Comparison of ENCODE assay signal across 8 cellular contexts in genomic region chr16:4288148-4288921, GRCh38. TPM values are rescaled to one million over a fixed set of nuclear protein-coding genes. Genes with fewer than 3 reads are reported as not detected.
DNase-seq lines count a peak whose midpoint lies in the region; ATAC-seq and TF ChIP-seq lines count a peak whose summit lies in the region.

No MANE protein-coding gene starts in this region.

- H3K36me3 ChIP-seq in IMR-90 (ENCODE audit: control insufficient read depth, insufficient read depth, low read length) = no peaks in the 10 kb centered on the region
- H3K36me3 ChIP-seq in hepatocyte (replicated peaks; ENCODE audit: insufficient read depth, low read depth) = no peaks in the 10 kb centered on the region

- dilution Hi-C loops in IMR-90 (cut with HindIII; ENCODE audit: low sequenced_read_pairs, unreplicated experiment) = no loop called here

- H2AK5ac ChIP-seq in IMR-90 (ENCODE audit: low read depth, low read length) = peak overlapping the region; percentile 65

- H3K4me1 ChIP-seq in IMR-90 (ENCODE audit: control insufficient read depth, insufficient read depth, low read length) (peaks cover 14% of the 10 kb centered on the region), hepatocyte (ENCODE audit: insufficient read depth) (peaks cover 8% of the 10 kb centered on the region)

- peak; percentile 62 for TF ChIP-seq RAD21 in IMR-90 (IDR thresholded peaks at IDR 0.05; ENCODE audit: low read length)

- in situ Hi-C loops in IMR-90 (cut with MboI; ENCODE audit: low sequenced_read_pairs) = no loop called here

- H4K5ac ChIP-seq in IMR-90 (ENCODE audit: low read depth, low read length) = no peak overlapping the region

- peaks cover 3% of the 10 kb centered on the region; the same call in 1 of the 2 replicates for H3K9me1 ChIP-seq in IMR-90 (ENCODE audit: insufficient read depth, low read length)

- no peak overlapping the region for H3K4me3 Mint-ChIP-seq in T-helper 17 cell

- peak overlapping the region; percentile 80; the same call in 1 of the 2 replicates for H2BK20ac ChIP-seq in IMR-90 (ENCODE audit: low read depth, low read length)

- H3K27me3 Mint-ChIP-seq in T-helper 17 cell = peaks cover 34% of the 10 kb centered on the region

- BruUV-seq in IMR-90 (replicated peaks; lab: Mats Ljungman, UMichigan) = no TSS peak

- peak overlapping the region; percentile 51; the same call in 1 of the 2 replicates for H3K4me2 ChIP-seq in IMR-90 (ENCODE audit: low read depth, low read length)
- H3K4me2 ChIP-seq in hepatocyte = peak overlapping the region; percentile 60

- H4K8ac ChIP-seq in IMR-90 (ENCODE audit: low read depth in 2 of 2, low read length in 2 of 2) = peak overlapping the region in 1 of 2 experiments; percentile 45; a peak in 1 of 4 replicates

- H3K4me3 ChIP-seq in IMR-90 (ENCODE audit: insufficient read depth, low read depth, low read length) (no peak overlapping the region), hepatocyte (no peak overlapping the region)

- H3K27me3 ChIP-seq in IMR-90 (ENCODE audit: control insufficient read depth, insufficient read depth, low read length) = no peaks in the 10 kb centered on the region
- no peaks in the 10 kb centered on the region for H3K27me3 ChIP-seq in hepatocyte

- no peaks in the 10 kb centered on the region for H4K20me1 ChIP-seq in IMR-90 (ENCODE audit: insufficient read depth, low read length)
- no peaks in the 10 kb centered on the region for H4K20me1 ChIP-seq in hepatocyte (ENCODE audit: insufficient read depth, poor library complexity, severe bottlenecking)

- H2AK9ac ChIP-seq in IMR-90 (replicated peaks; ENCODE audit: low read depth, low read length, poor library complexity) = peak overlapping the region; percentile 80

- H3K4me1 Mint-ChIP-seq in T-helper 17 cell = peaks cover 14% of the 10 kb centered on the region

- H3K9me2 ChIP-seq in hepatocyte (replicated peaks; ENCODE audit: insufficient read depth) = no peaks in the 10 kb centered on the region

- H2AFZ ChIP-seq in IMR-90 (replicated peaks; ENCODE audit: low read length, poor library complexity) = peak overlapping the region; percentile 83
- H2AFZ ChIP-seq in hepatocyte = no peak overlapping the region

- intact Hi-C loops in IMR-90 (cut with micrococcal nuclease) = loop anchor here (2.0 kb wide), 1 partner anchor 40 kb away; no protein-coding TSS in a partner anchor

- no peak overlapping the region for H3K23ac ChIP-seq in IMR-90 (ENCODE audit: low read depth, low read length)

- no peak overlapping the region for H2BK5ac ChIP-seq in IMR-90 (ENCODE audit: low read depth, low read length, poor library complexity, severe bottlenecking)

- POLR2A ChIA-PET in IMR-90 (lab: Charles Lee; ENCODE audit: unreplicated experiment) = no interaction called here

- H3K36me3 Mint-ChIP-seq in T-helper 17 cell (ENCODE audit: low read depth) = peaks cover 3% of the 10 kb centered on the region

- peak; percentile 80 for ATAC-seq in GM18907 (IDR thresholded peaks at IDR 0.05; ENCODE audit: unreplicated experiment)
- peak; percentile 77 for ATAC-seq in IMR-90 (ENCODE audit: low read depth)
- ATAC-seq in T-helper 17 cell = peak; percentile 98

- CTCF ChIA-PET in IMR-90 (lab: Yijun Ruan, JAX) = interaction anchor here (0.6 to 1.4 kb wide), 5 partner anchors 9 to 405 kb away, joined by 3 to 7 read pairs (median 3); no protein-coding TSS in a partner anchor

- H2BK120ac ChIP-seq in IMR-90 (ENCODE audit: low read depth, low read length) = 0 out of 2 replicates have a peak overlapping the region, but pooled peaks have one; percentile 12

- H3K14ac ChIP-seq in IMR-90 (replicated peaks; ENCODE audit: low read depth, low read length) = no peak overlapping the region

- H3K4ac ChIP-seq in IMR-90 (ENCODE audit: low read depth, low read length) = peak overlapping the region; percentile 32

- WGBS in IMR-90 (ENCODE audit: extremely low coverage in 2 of 2, insufficient read length in 1 of 2), 2 experiments = 0% methylated on average over 3 of the region's 22 CpGs; no CpG with 5 or more reads in 1 of the 2 experiments
- WGBS in hepatocyte (ENCODE audit: low lambda C conversion rate, missing lambda C conversion rate) = 26% methylated on average over 22 of the region's 22 CpGs

- H2BK15ac ChIP-seq in IMR-90 (ENCODE audit: low read depth, low read length) = no peak overlapping the region

- H3K9me3 ChIP-seq in IMR-90 (ENCODE audit: control insufficient read depth, insufficient read depth, low read length) (no peaks in the 10 kb centered on the region), T-helper 17 cell (ENCODE audit: control insufficient read depth, low read length, poor library complexity, severe bottlenecking) (no peaks in the 10 kb centered on the region), hepatocyte (ENCODE audit: low read depth) (no peaks in the 10 kb centered on the region)

- H3K79me2 ChIP-seq in hepatocyte = no peaks in the 10 kb centered on the region

- H3K79me1 ChIP-seq in IMR-90 (ENCODE audit: low read depth in 1 of 2, low read length in 2 of 2) = peaks cover 0 to 7% of the 10 kb centered on the region in 2 experiments; a peak in 1 of 4 replicates

- H3K27ac ChIP-seq in IMR-90 (ENCODE audit: insufficient read depth, low read length) (no peak overlapping the region), hepatocyte (no peak overlapping the region)

- H3K18ac ChIP-seq in IMR-90 (ENCODE audit: low read depth, low read length) = no peak overlapping the region

- peak; percentile 73 for TF ChIP-seq CTCF in IMR-90 (conservative IDR thresholded peaks at IDR 0.05; ENCODE audit: low read depth, low read length)
- peak; percentile 91 for TF ChIP-seq CTCF in hepatocyte (IDR thresholded peaks at IDR 0.05; ENCODE audit: poor library complexity)

- DNase-seq in AG20443 (ENCODE audit: low spot score) (peak; percentile 77), IMR-90 (peak; percentile 82), T-helper 17 cell (peak; percentile 68 to 80 (median 74)), amygdala (lab: John Stamatoyannopoulos, UW) (peak in 47 of 56 donors; percentile 2 to 82 (median 44)), hepatocyte (ENCODE audit: low spot score) (peak; percentile 83), DMS114 treated with DMSO at 0.1 percent for 48 hours (lab: John Stamatoyannopoulos, UW; ENCODE audit: unreplicated experiment) (no peak)
- peak; percentile 51 to 80 for DNase-seq in stimulated activated CD4-positive, alpha-beta T cell treated with anti-CD3 and anti-CD28 coated beads, Interleukin-12 subunit alpha, Interleukin-12 subunit beta, amount 100 ng/mL, for 24 hours (ENCODE audit: low read depth in 2 of 2)

- H3K56ac ChIP-seq in IMR-90 (ENCODE audit: extremely low read depth, insufficient read depth, low read length) = no peak overlapping the region

- TF ChIP-seq POLR2A in IMR-90 (IDR thresholded peaks at IDR 0.05; ENCODE audit: low read depth, low read length) = no peak

- no peak overlapping the region for H3K9ac ChIP-seq in IMR-90 (ENCODE audit: low read depth, low read length)

- peak overlapping the region; percentile 51 for H3K27ac Mint-ChIP-seq in T-helper 17 cell

- H4K91ac ChIP-seq in IMR-90 (ENCODE audit: insufficient read depth, low read depth, low read length) = no peak overlapping the region; the same call in 1 of the 2 replicates

TF ChIP-seq in IMR-90, 13 proteins besides CTCF, POLR2A, EP300 and RAD21:
- TF ChIP-seq RCOR1 (IDR thresholded peaks at IDR 0.05; ENCODE audit: insufficient replicate concordance, low read length) (peak; percentile 63), SMC3 (IDR thresholded peaks at IDR 0.05; ENCODE audit: low read depth, low read length) (peak; percentile 42), BHLHE40 (IDR thresholded peaks at IDR 0.05; ENCODE audit: low read depth, low read length) (no peak), NFE2L2 (IDR thresholded peaks at IDR 0.05; ENCODE audit: low read depth, low read length) (peak; percentile 26; the same call in 1 of the 2 replicates), MAZ (IDR thresholded peaks at IDR 0.05; ENCODE audit: borderline replicate concordance, low read depth, low read length) (peak; percentile 67)

RNA-seq across cellular contexts. Expression of gene TFAP4, which starts 15.5 kb away (rescaled TPM):
- total RNA-seq in IMR-90 (2012; rRNA removed) (7.3 and 7.8 TPM in 2 replicates), T-helper 17 cell (10 to 100 TPM in 1 of 2 donors, 1 to 10 TPM in 1; 9.8 to 14.1 TPM), hepatocyte (6.1 and 11.4 TPM in 2 replicates)
- polyA plus RNA-seq in IMR-90 (2012; rRNA removed) (5.6 and 7.0 TPM in 2 replicates), hepatocyte (3.1 and 4.2 TPM in 2 replicates)
- 3.0 and 5.3 TPM in 2 replicates for polyA plus RNA-seq in IMR-90 (2012; cell fraction: cytosol; rRNA removed)
- 6.5 and 10.4 TPM in 2 replicates for polyA plus RNA-seq in IMR-90 (2012; cell fraction: nucleus; rRNA removed; ENCODE audit: low replicate concordance)

RNA-seq across cellular contexts. Expression of gene GLIS2, which starts 27.5 kb away (rescaled TPM):
- total RNA-seq in IMR-90 (2012; rRNA removed) (0.36 and 0.56 TPM in 2 replicates), T-helper 17 cell (under 1 TPM; 0.10 to 0.29 TPM), hepatocyte (3.6 TPM in 2 replicates)
- polyA plus RNA-seq in IMR-90 (2012; rRNA removed) (8.4 and 9.0 TPM in 2 replicates), hepatocyte (11.3 and 12.2 TPM in 2 replicates)
- polyA plus RNA-seq in IMR-90 (2012; cell fraction: cytosol; rRNA removed) = 6.1 and 12.6 TPM in 2 replicates
- polyA plus RNA-seq in IMR-90 (2012; cell fraction: nucleus; rRNA removed; ENCODE audit: low replicate concordance) = 15.5 and 36.4 TPM in 2 replicates

RNA-seq across cellular contexts. Expression of gene SRL, which starts 46.5 kb away (rescaled TPM):
- total RNA-seq in IMR-90 (2012; rRNA removed) (under 0.01 TPM in 1 of 2 replicates, not detected in the other), T-helper 17 cell (not detected), hepatocyte (1.1 and 1.2 TPM in 2 replicates)
- polyA plus RNA-seq in IMR-90 (2012; rRNA removed) (0.04 and 0.14 TPM in 2 replicates), hepatocyte (0.83 TPM in 1 of 2 replicates, not detected in the other)
- polyA plus RNA-seq in IMR-90 (2012; cell fraction: cytosol; rRNA removed) = 0.08 TPM in 2 replicates
- polyA plus RNA-seq in IMR-90 (2012; cell fraction: nucleus; rRNA removed; ENCODE audit: low replicate concordance) = 0.04 and 0.13 TPM in 2 replicates
